In genomic region chr5:170273968-170274710, GRCh38 we compare ENCODE assay signal across 8 cellular contexts. TPM values are rescaled to one million over a fixed set of nuclear protein-coding genes. Genes with fewer than 3 reads are reported as not detected.
DNase-seq lines count a peak whose midpoint lies in the region; ATAC-seq and TF ChIP-seq lines count a peak whose summit lies in the region.

No MANE protein-coding gene starts in this region.

- H3K36me3 ChIP-seq in upper lobe of left lung = peaks cover 0 to 50% (median 8%) of the 10 kb centered on the region in 4 donors

- no peak overlapping the region for H3K4me3 ChIP-seq in upper lobe of left lung

- TF ChIP-seq POLR2A in upper lobe of left lung (IDR thresholded peaks at IDR 0.05) = no peak

- peaks cover 29 to 59% (median 50%) of the 10 kb centered on the region in 4 donors for H3K4me1 ChIP-seq in upper lobe of left lung

- TF ChIP-seq CTCF in GM12872 (IDR thresholded peaks at IDR 0.05; ENCODE audit: insufficient read depth, low read depth, low read length) (0 out of 3 replicates have a peak, but pooled peaks have one; percentile 15), upper lobe of left lung (IDR thresholded peaks at IDR 0.05) (peak in 3 of 6 experiments; percentile 6 to 17 (median 15))

- H3K27me3 ChIP-seq in upper lobe of left lung = no peaks in the 10 kb centered on the region

- ATAC-seq in upper lobe of left lung (ENCODE audit: low FRiP score in 2 of 2) (no peak), GM18907 (IDR thresholded peaks at IDR 0.05; ENCODE audit: unreplicated experiment) (no peak)

- WGBS in upper lobe of left lung, 2 donors = 58 to 67% methylated on average over 8 of the region's 8 CpGs

- TF ChIP-seq EP300 in upper lobe of left lung (IDR thresholded peaks at IDR 0.05) = no peak

- no peaks in the 10 kb centered on the region for H3K9me3 ChIP-seq in upper lobe of left lung

- peak overlapping the region in 1 of 4 donors; percentile 9 for H3K27ac ChIP-seq in upper lobe of left lung

- DNase-seq in NCI-H2107 treated with DMSO at 0.1 percent for 48 hours (lab: John Stamatoyannopoulos, UW; ENCODE audit: unreplicated experiment) (peak; percentile 65), activated T-cell treated with anti-CD3 and anti-CD28 coated beads for 48 hours (ENCODE audit: low read depth) (peak; percentile 53), iris pigment epithelial cell (ENCODE audit: low read depth) (peak; percentile 2), hepatic stellate cell (ENCODE audit: low spot score) (no peak), upper lobe of left lung (no peak), DMS114 treated with DMSO at 0.1 percent for 48 hours (lab: John Stamatoyannopoulos, UW; ENCODE audit: unreplicated experiment) (no peak)

RNA-seq across cellular contexts. Expression of gene LCP2, which starts 23.4 kb away (rescaled TPM):
- total RNA-seq in upper lobe of left lung = 100 to 1,000 TPM in 1 of 6 donors, 10 to 100 TPM in 5; 43.0 to 148 (median 68.6) TPM

RNA-seq across cellular contexts. Expression of gene C5orf58, which starts 41.4 kb away (rescaled TPM):
- not detected for total RNA-seq in upper lobe of left lung

Comparison
In these comparisons a context has a peak if more than half of its experiments do, and no peak if none do; other contexts are left out.
1. DNase-seq: peak in NCI-H2107 treated with DMSO at 0.1 percent for 48 hours (single experiment), activated T-cell treated with anti-CD3 and anti-CD28 coated beads for 48 hours (single experiment) and iris pigment epithelial cell (single experiment); none in hepatic stellate cell (single experiment), upper lobe of left lung (0 of 2) and DMS114 treated with DMSO at 0.1 percent for 48 hours (single experiment).